ENCODE assay signal across 1 cellular context in genomic region chrX:154368630-154369452, GRCh38.
A peak's percentile ranks its signal among the peaks of the same experiment; 100 is the strongest.
TF ChIP-seq lines count a peak whose summit lies in the region.

No MANE protein-coding gene starts in this region.

TF ChIP-seq in GM12878, 131 proteins besides CTCF, POLR2A, EP300 and RAD21 (continued from another document and continues in another):
- TF ChIP-seq NKRF (conservative IDR thresholded peaks at IDR 0.05) (peak; percentile 29; the same call in 1 of the 2 replicates), ESRRA (IDR thresholded peaks at IDR 0.05; ENCODE audit: low read length) (no peak), CBX3 (IDR thresholded peaks at IDR 0.05; ENCODE audit: borderline replicate concordance, low read depth) (no peak), NFXL1 (IDR thresholded peaks at IDR 0.05; ENCODE audit: borderline replicate concordance) (no peak), CBFB (IDR thresholded peaks at IDR 0.05; ENCODE audit: low read depth) (0 out of 2 replicates have a peak, but pooled peaks have one; percentile 36), CHD2 (IDR thresholded peaks at IDR 0.05; ENCODE audit: borderline replicate concordance, low read depth, low read length) (no peak), E4F1 (IDR thresholded peaks at IDR 0.05; ENCODE audit: borderline replicate concordance, partially characterized antibody) (no peak), HSF1 (IDR thresholded peaks at IDR 0.05; ENCODE audit: low read depth, low read length) (no peak), EGR1 (IDR thresholded peaks at IDR 0.05; ENCODE audit: borderline replicate concordance in 1 of 2, low read depth in 2 of 2, low read length in 2 of 2) (no peak), RCOR1 (conservative IDR thresholded peaks at IDR 0.05; ENCODE audit: low read depth, low read length) (no peak), ZNF24 (IDR thresholded peaks at IDR 0.05) (no peak), MXI1 (IDR thresholded peaks at IDR 0.05; ENCODE audit: low read depth, low read length) (no peak; the same call in 1 of the 2 replicates), EZH2 (IDR thresholded peaks at IDR 0.05; ENCODE audit: borderline replicate concordance, control insufficient read depth, low read depth, low read length) (no peak), MYB (IDR thresholded peaks at IDR 0.05; ENCODE audit: borderline replicate concordance, low read depth, low read length) (no peak), JUNB (IDR thresholded peaks at IDR 0.05) (no peak), RFX5 (IDR thresholded peaks at IDR 0.05; ENCODE audit: low read depth, low read length) (no peak), GABPA (IDR thresholded peaks at IDR 0.05; ENCODE audit: low read depth) (no peak), POLR2AphosphoS5 (IDR thresholded peaks at IDR 0.05; ENCODE audit: low read length) (peak; percentile 72), ZNF207 (IDR thresholded peaks at IDR 0.05; ENCODE audit: borderline replicate concordance) (no peak), SMAD1 (IDR thresholded peaks at IDR 0.05; ENCODE audit: low read depth, partially characterized antibody) (no peak), ZNF622 (IDR thresholded peaks at IDR 0.05) (no peak), BMI1 (IDR thresholded peaks at IDR 0.05; ENCODE audit: borderline replicate concordance) (peak; percentile 93), CEBPB (IDR thresholded peaks at IDR 0.05; ENCODE audit: borderline replicate concordance in 1 of 2, low read depth in 2 of 2, low read length in 2 of 2) (no peak), SMARCA5 (IDR thresholded peaks at IDR 0.05) (no peak), USF2 (IDR thresholded peaks at IDR 0.05; ENCODE audit: borderline replicate concordance, low read depth, low read length) (no peak), BRCA1 (IDR thresholded peaks at IDR 0.05; ENCODE audit: low read depth, low read length) (no peak), YY1 (IDR thresholded peaks at IDR 0.05; ENCODE audit: low read depth, low read length) (no peak), NFYA (IDR thresholded peaks at IDR 0.05; ENCODE audit: borderline replicate concordance, low read depth, low read length) (no peak), POU2F2 (IDR thresholded peaks at IDR 0.05; ENCODE audit: borderline replicate concordance, low read depth, low read length) (no peak), SP1 (IDR thresholded peaks at IDR 0.05; ENCODE audit: low read depth, low read length) (peak; percentile 10), TBL1XR1 (IDR thresholded peaks at IDR 0.05; ENCODE audit: low read depth, low read length) (no peak), ZNF592 (IDR thresholded peaks at IDR 0.05) (no peak), ZBED1 (IDR thresholded peaks at IDR 0.05; ENCODE audit: borderline replicate concordance) (no peak), SUPT20H (IDR thresholded peaks at IDR 0.05; ENCODE audit: borderline replicate concordance, control insufficient read depth, low read depth, low read length) (no peak), BCLAF1 (IDR thresholded peaks at IDR 0.05) (no peak), BHLHE40 (IDR thresholded peaks at IDR 0.05; ENCODE audit: borderline replicate concordance in 1 of 2, low read depth in 2 of 2, low read length in 1 of 2) (peak; percentile 25 to 57; a peak in 2 of 4 replicates), TARDBP (IDR thresholded peaks at IDR 0.05; ENCODE audit: borderline replicate concordance) (no peak), SKIL (IDR thresholded peaks at IDR 0.05; ENCODE audit: low read depth, poor library complexity, severe bottlenecking) (no peak), HCFC1 (IDR thresholded peaks at IDR 0.05; ENCODE audit: low read length) (no peak), CEBPZ (IDR thresholded peaks at IDR 0.05; ENCODE audit: low read depth, low read length) (no peak), SMAD5 (IDR thresholded peaks at IDR 0.05; ENCODE audit: low read depth) (no peak), ZSCAN29 (IDR thresholded peaks at IDR 0.05) (no peak), SRF (IDR thresholded peaks at IDR 0.05; ENCODE audit: low read depth in 2 of 2, low read length in 2 of 2) (no peak), ZNF384 (IDR thresholded peaks at IDR 0.05; ENCODE audit: borderline replicate concordance, low read depth, low read length) (no peak), NBN (IDR thresholded peaks at IDR 0.05) (no peak), CREB1 (IDR thresholded peaks at IDR 0.05; ENCODE audit: low read depth) (0 out of 2 replicates have a peak, but pooled peaks have one; percentile 16), SREBF1 (IDR thresholded peaks at IDR 0.05; ENCODE audit: low read length) (no peak)
